Comparison of ENCODE assay signal across 22 cellular contexts in the genomic region with DNA sequence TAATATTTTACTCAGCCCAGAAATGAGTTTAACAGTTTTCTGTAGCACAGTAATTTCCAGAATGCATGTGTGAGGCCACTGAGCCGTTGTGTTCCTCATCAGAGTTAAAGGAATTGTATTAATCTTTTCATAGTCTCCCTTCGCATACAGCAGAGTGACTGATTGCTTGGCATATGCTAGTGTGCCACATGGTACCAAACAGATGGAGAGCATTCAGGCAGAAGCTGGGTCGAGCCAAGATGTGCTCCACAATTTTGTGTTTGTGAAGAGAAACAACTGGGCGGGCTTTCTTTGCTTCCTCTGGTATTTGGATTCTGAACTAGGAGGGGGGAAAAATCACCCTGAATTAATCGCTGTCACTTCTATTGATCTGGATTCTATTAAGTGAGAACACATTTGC.
DNase-seq lines count a peak whose midpoint lies in the region; TF ChIP-seq lines count a peak whose summit lies in the region.
"Had no signal": no experiment of that assay in that cellular context is flagged by ENCODE, and none has a peak within 500 bp of the region (broad histone marks: within the 10 kb centered on the region; RNA-seq: fewer than 3 reads in every experiment).

No MANE protein-coding gene starts in this region.

- no peak overlapping the region for H4K91ac ChIP-seq in trophoblast cell (ENCODE audit: low read depth, low read length)

- H2AFZ ChIP-seq in OCI-LY3 (ENCODE audit: low read depth, low read length) (no peak overlapping the region), trophoblast cell (ENCODE audit: insufficient read depth, low read length, poor library complexity) (no peak overlapping the region)

- H3K14ac ChIP-seq in trophoblast cell (ENCODE audit: low read length) = no peak overlapping the region

- no peaks in the 10 kb centered on the region for H3K27me3 Mint-ChIP-seq in glutamatergic neuron (ENCODE audit: unreplicated experiment)
- no peaks in the 10 kb centered on the region for H3K27me3 Mint-ChIP-seq in progenitor cell of endocrine pancreas
- H3K27me3 Mint-ChIP-seq: B cell had no signal

- peaks cover 13% of the 10 kb centered on the region for H3K4me1 Mint-ChIP-seq in glutamatergic neuron (ENCODE audit: low read depth, unreplicated experiment)
- peaks cover 4% of the 10 kb centered on the region for H3K4me1 Mint-ChIP-seq in progenitor cell of endocrine pancreas (ENCODE audit: low read depth)
- H3K4me1 Mint-ChIP-seq: B cell, CD14-positive monocyte had no signal

- DNase-seq in NCI-H82 (lab: John Stamatoyannopoulos, UW) = peak; percentile 17
- DNase-seq in NCI-H82 treated with DMSO at 0.1 percent for 48 hours (lab: John Stamatoyannopoulos, UW; ENCODE audit: unreplicated experiment) = no peak
- peak; percentile 26 for DNase-seq in glutamatergic neuron
- DNase-seq in trophoblast cell = no peak
- DNase-seq in activated effector memory CD4-positive, alpha-beta T cell treated with anti-CD3 and anti-CD28 coated beads, Interleukin-2, amount 50 U/mL, for 16 hours = no peak
- DNase-seq in progenitor cell of endocrine pancreas (ENCODE audit: low spot score, unreplicated experiment) = no peak
- DNase-seq in EL = no peak
- DNase-seq: DMS79, H9, Karpas-422, MV-4-11, NCI-H1105 treated with DMSO at 0.1 percent for 48 hours, NCI-H187, NCI-H510A treated with DMSO at 0.1 percent for 48 hours, PC-3, SIG-M5, SK-N-SH had no signal

- H3K36me3 Mint-ChIP-seq in glutamatergic neuron (ENCODE audit: unreplicated experiment) (no peaks in the 10 kb centered on the region), progenitor cell of endocrine pancreas (ENCODE audit: insufficient read depth) (no peaks in the 10 kb centered on the region)
- H3K36me3 Mint-ChIP-seq: CD14-positive monocyte had no signal

- peak overlapping the region; percentile 2; the same call in 1 of the 2 replicates for H3K4me2 ChIP-seq in OCI-LY3 (ENCODE audit: low read length)
- no peak overlapping the region for H3K4me2 ChIP-seq in trophoblast cell (ENCODE audit: low read length)
- H3K4me2 ChIP-seq: SK-N-SH had no signal

- H4K12ac ChIP-seq in trophoblast cell (ENCODE audit: low read depth, low read length) = no peak overlapping the region

- H4K8ac ChIP-seq in trophoblast cell (ENCODE audit: low read depth, low read length) = no peak overlapping the region

- H3K4me3 Mint-ChIP-seq in glutamatergic neuron (ENCODE audit: unreplicated experiment) (peak overlapping the region; percentile 72), progenitor cell of endocrine pancreas (ENCODE audit: low read depth) (no peak overlapping the region)
- H3K4me3 Mint-ChIP-seq: B cell, CD14-positive monocyte, H9 had no signal

- peaks cover 6% of the 10 kb centered on the region for H3K4me1 ChIP-seq in OCI-LY3 (ENCODE audit: low read length)
- H3K4me1 ChIP-seq in trophoblast cell (ENCODE audit: control insufficient read depth in 1 of 2, insufficient read depth in 2 of 2, low read length in 2 of 2) = no peaks in the 10 kb centered on the region

- no peak overlapping the region for H3K4ac ChIP-seq in trophoblast cell (ENCODE audit: low read depth, low read length)

- H3K27me3 ChIP-seq in OCI-LY3 (ENCODE audit: low read depth, low read length) = no peaks in the 10 kb centered on the region
- H3K27me3 ChIP-seq in trophoblast cell (ENCODE audit: insufficient read depth, low read length) = no peaks in the 10 kb centered on the region

- H3K9ac ChIP-seq in OCI-LY3 (ENCODE audit: low read length) (no peak overlapping the region), trophoblast cell (ENCODE audit: low read length) (no peak overlapping the region)
- H3K9ac ChIP-seq: SK-N-SH had no signal

- no peak overlapping the region for H2AK5ac ChIP-seq in trophoblast cell (ENCODE audit: low read length)

- no peak overlapping the region for H2BK120ac ChIP-seq in trophoblast cell (ENCODE audit: insufficient read depth, low read length, poor library complexity)

- H4K20me1 ChIP-seq in OCI-LY3 (ENCODE audit: insufficient read depth, low read length) = no peaks in the 10 kb centered on the region

- H2BK5ac ChIP-seq in trophoblast cell (ENCODE audit: low read depth, low read length, poor library complexity) = no peak overlapping the region

- H3K79me2 ChIP-seq in OCI-LY3 (ENCODE audit: low read length) = no peaks in the 10 kb centered on the region
- no peaks in the 10 kb centered on the region for H3K79me2 ChIP-seq in trophoblast cell (ENCODE audit: control insufficient read depth, insufficient read depth, low read length, poor library complexity)

- H3K9me3 ChIP-seq in OCI-LY3 (ENCODE audit: insufficient read depth, low read length) = no peaks in the 10 kb centered on the region
- no peaks in the 10 kb centered on the region for H3K9me3 ChIP-seq in trophoblast cell (ENCODE audit: insufficient read depth, low read depth, low read length)
- H3K9me3 ChIP-seq: SK-N-SH had no signal

- H3K18ac ChIP-seq in trophoblast cell (ENCODE audit: low read length) = no peak overlapping the region

- TF ChIP-seq CTCF in OCI-LY3 (IDR thresholded peaks at IDR 0.05; ENCODE audit: low read depth, low read length) (no peak), glutamatergic neuron (IDR thresholded peaks at IDR 0.05; ENCODE audit: partially characterized antibody, unreplicated experiment) (no peak), progenitor cell of endocrine pancreas (IDR thresholded peaks at IDR 0.05; ENCODE audit: unreplicated experiment) (no peak)

- no peak overlapping the region for H2BK12ac ChIP-seq in trophoblast cell (ENCODE audit: low read length)

- peaks cover 6% of the 10 kb centered on the region for H3K9me3 Mint-ChIP-seq in glutamatergic neuron (ENCODE audit: unreplicated experiment)
- H3K9me3 Mint-ChIP-seq in progenitor cell of endocrine pancreas (ENCODE audit: low read depth) = no peaks in the 10 kb centered on the region
- H3K9me3 Mint-ChIP-seq: H9 had no signal

- H3K4me3 ChIP-seq in OCI-LY3 (ENCODE audit: low read length) (no peak overlapping the region), trophoblast cell (ENCODE audit: low read depth, low read length) (no peak overlapping the region)
- H3K4me3 ChIP-seq: GM12878 had no signal

- no peak overlapping the region for H3K23ac ChIP-seq in trophoblast cell (ENCODE audit: low read length)

- no peaks in the 10 kb centered on the region for H3K79me1 ChIP-seq in trophoblast cell (ENCODE audit: low read length)

- H3K27ac Mint-ChIP-seq in glutamatergic neuron (ENCODE audit: unreplicated experiment) (peak overlapping the region; percentile 78), progenitor cell of endocrine pancreas (no peak overlapping the region)
- H3K27ac Mint-ChIP-seq: B cell, CD14-positive monocyte, H9 had no signal

- H3K36me3 ChIP-seq in OCI-LY3 (replicated peaks; ENCODE audit: low read depth, low read length) = no peaks in the 10 kb centered on the region
- H3K36me3 ChIP-seq in trophoblast cell (ENCODE audit: control insufficient read depth in 1 of 2, insufficient read depth in 2 of 2, low read length in 2 of 2) = no peaks in the 10 kb centered on the region

- H3K27ac ChIP-seq in OCI-LY3 (ENCODE audit: low read length) = no peak overlapping the region
- H3K27ac ChIP-seq in trophoblast cell (ENCODE audit: low read depth, low read length) = no peak overlapping the region
- H3K27ac ChIP-seq: RWPE1 had no signal

- WGBS in trophoblast cell (ENCODE audit: extremely low coverage, insufficient coverage, insufficient read length) = no CpG with 5 or more reads among the region's 5 CpGs

Comparison
In these comparisons a context has a peak if more than half of its experiments do, and no peak if none do; other contexts are left out.
1. DNase-seq: peak in NCI-H82 (single experiment) and glutamatergic neuron (single experiment); none in NCI-H82 treated with DMSO at 0.1 percent for 48 hours (single experiment), trophoblast cell (0 of 2), activated effector memory CD4-positive, alpha-beta T cell treated with anti-CD3 and anti-CD28 coated beads, Interleukin-2, amount 50 U/mL, for 16 hours (single experiment), progenitor cell of endocrine pancreas (single experiment) and EL (single experiment).